ENCODE assay signal across 5 cellular contexts in genomic region chr12:130904936-130905455, GRCh38. TPM values are rescaled to one million over a fixed set of nuclear protein-coding genes. Genes with fewer than 3 reads are reported as not detected.
"Had no signal": no experiment of that assay in that cellular context is flagged by ENCODE, and none has a peak within 500 bp of the region (broad histone marks: within the 10 kb centered on the region; RNA-seq: fewer than 3 reads in every experiment).

No MANE protein-coding gene starts in this region.

RNA-seq across cellular contexts. Expression of gene ADGRD1, which starts 48.7 kb away (rescaled TPM):
- total RNA-seq: endothelial cell of umbilical vein, epithelial cell of proximal tubule, foreskin keratinocyte had no signal
- polyA plus RNA-seq: foreskin keratinocyte, immature natural killer cell, keratinocyte had no signal
